Comparison of ENCODE assay signal across 9 cellular contexts in the genomic region with DNA sequence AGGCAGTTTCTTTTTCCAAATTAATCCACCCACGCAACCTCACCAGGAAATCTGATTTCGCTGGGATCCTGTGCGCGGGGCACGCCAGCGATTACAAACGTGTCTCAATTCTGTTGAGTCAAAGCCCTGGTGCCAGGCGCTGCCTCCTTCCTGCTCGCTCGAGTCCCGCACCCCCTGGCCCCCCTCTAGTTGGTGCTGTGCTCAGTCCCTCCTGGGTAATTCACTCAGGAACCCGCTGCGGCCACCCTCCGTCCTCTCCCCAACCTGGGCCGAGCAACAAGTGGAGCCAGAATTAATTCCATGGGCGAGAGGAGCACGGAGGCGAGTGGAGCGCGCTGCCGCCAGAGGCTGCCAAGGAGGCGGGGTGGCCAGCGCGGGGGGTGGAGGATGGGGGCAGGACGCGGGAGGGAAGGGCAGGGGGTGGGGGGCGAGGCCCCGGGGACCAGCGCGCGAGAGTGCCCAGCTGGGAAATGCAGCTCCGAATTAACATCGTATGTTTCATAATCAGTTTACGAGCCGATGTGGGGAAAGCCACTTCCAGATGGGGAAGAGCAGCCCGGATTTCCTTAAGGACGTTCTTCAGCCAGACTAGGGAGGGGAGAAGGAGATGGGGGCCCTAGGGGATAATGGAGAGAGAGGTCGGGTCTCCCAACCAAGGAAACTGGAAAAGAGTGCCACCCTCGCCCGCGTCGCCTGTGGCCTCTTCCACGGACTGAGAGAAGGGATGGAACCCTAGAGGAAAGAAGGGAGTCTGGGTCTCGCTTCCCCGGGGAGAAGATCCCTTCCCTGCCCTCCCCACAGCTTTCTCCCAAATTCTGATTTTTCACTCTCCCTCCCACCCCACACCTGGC. TPM values are rescaled to one million over a fixed set of nuclear protein-coding genes. Genes with fewer than 3 reads are reported as not detected.
DNase-seq lines count a peak whose midpoint lies in the region; ATAC-seq and TF ChIP-seq lines count a peak whose summit lies in the region.
"Had no signal": no experiment of that assay in that cellular context is flagged by ENCODE, and none has a peak within 500 bp of the region (broad histone marks: within the 10 kb centered on the region; RNA-seq: fewer than 3 reads in every experiment).

No MANE protein-coding gene starts in this region.

- DNase-seq in DMS53 (lab: John Stamatoyannopoulos, UW) (peak; percentile 32), DMS53 treated with DMSO at 0.1 percent for 48 hours (lab: John Stamatoyannopoulos, UW; ENCODE audit: unreplicated experiment) (no peak), lower lobe of right lung (peak; percentile 51), upper lobe of left lung (peak; percentile 29 to 85)
- DNase-seq in activated T-cell treated with anti-CD3 and anti-CD28 coated beads, Interleukin-2, amount 50 U/mL, for 1 hour: no peak
- DNase-seq in NK-92 treated with Interleukin-12 subunit alpha and Interleukin-12 subunit beta, amount 100 ng/mL, for 24 hours (lab: John Stamatoyannopoulos, UW): no peak
- DNase-seq: activated T-cell treated with anti-CD3 and anti-CD28 coated beads, Interleukin-2, amount 50 U/mL, for 24 hours had no signal

- no peak for TF ChIP-seq POLR2A in upper lobe of left lung (IDR thresholded peaks at IDR 0.05)

- TF ChIP-seq CTCF in lower lobe of right lung (IDR thresholded peaks at IDR 0.05): peak; percentile 7
- no peak for TF ChIP-seq CTCF in upper lobe of left lung (IDR thresholded peaks at IDR 0.05)

- ATAC-seq in lower lobe of right lung: peak; percentile 14 to 42
- no peak for ATAC-seq in upper lobe of left lung (ENCODE audit: low FRiP score in 2 of 2)
- ATAC-seq in HG02623 (IDR thresholded peaks at IDR 0.05; ENCODE audit: unreplicated experiment): no peak

- H3K27ac ChIP-seq in ectodermal cell (ENCODE audit: insufficient read depth, low read depth, low read length, poor library complexity, severe bottlenecking) (no peak overlapping the region), lower lobe of right lung (no peak overlapping the region), upper lobe of left lung (no peak overlapping the region)

- H3K36me3 ChIP-seq in ectodermal cell (ENCODE audit: control insufficient read depth, insufficient read depth, low read length): no peaks in the 10 kb centered on the region
- no peaks in the 10 kb centered on the region for H3K36me3 ChIP-seq in lower lobe of right lung
- no peaks in the 10 kb centered on the region for H3K36me3 ChIP-seq in upper lobe of left lung

- H3K27me3 ChIP-seq in ectodermal cell (ENCODE audit: control insufficient read depth, insufficient read depth, low read length, poor library complexity, severe bottlenecking): peaks cover 65% of the 10 kb centered on the region
- peaks cover 65% of the 10 kb centered on the region for H3K27me3 ChIP-seq in lower lobe of right lung (ENCODE audit: low read depth)
- peaks cover 0 to 5% (median 1%) of the 10 kb centered on the region in 4 donors for H3K27me3 ChIP-seq in upper lobe of left lung

- H3K4me3 ChIP-seq in ectodermal cell (ENCODE audit: insufficient read depth, low read depth, low read length) (peak overlapping the region; percentile 40), lower lobe of right lung (peak overlapping the region; percentile 45), upper lobe of left lung (peak overlapping the region in 3 of 4 donors; percentile 32 to 38 (median 37))

- WGBS in ectodermal cell, 2 experiments: 3% methylated on average over 43 to 44 of the region's 45 CpGs
- WGBS in upper lobe of left lung, 2 donors: 12 to 14% methylated on average over 21 to 39 of the region's 45 CpGs

- intact Hi-C loops in lower lobe of right lung (cut with DNase I): no loop called here

- TF ChIP-seq EP300 in upper lobe of left lung (IDR thresholded peaks at IDR 0.05): no peak

- H3K9me3 ChIP-seq in ectodermal cell (ENCODE audit: control insufficient read depth, low read length) (no peaks in the 10 kb centered on the region), lower lobe of right lung (no peaks in the 10 kb centered on the region), upper lobe of left lung (no peaks in the 10 kb centered on the region)

- H3K4me1 ChIP-seq in ectodermal cell (ENCODE audit: control insufficient read depth, insufficient read depth, low read length) (peaks cover 10% of the 10 kb centered on the region), lower lobe of right lung (peaks cover 21% of the 10 kb centered on the region), upper lobe of left lung (peaks cover 5 to 32% (median 21%) of the 10 kb centered on the region in 4 donors)

RNA-seq across cellular contexts. Expression of a gene that starts 5.8 kb away (rescaled TPM):
- 6.1 TPM for polyA plus RNA-seq in ectodermal cell (2013, experiment 1 of 4)
- 4.3 TPM for polyA plus RNA-seq in ectodermal cell (2013, experiment 2 of 4)
- 6.2 TPM for polyA plus RNA-seq in ectodermal cell (2013, experiment 3 of 4)
- 5.2 TPM for polyA plus RNA-seq in ectodermal cell (2013, experiment 4 of 4)
- total RNA-seq in lower lobe of right lung: 27.2 TPM
- 10 to 100 TPM; 22.1 to 36.2 (median 28.0) TPM for total RNA-seq in upper lobe of left lung

Comparison
In these comparisons a context has a peak if more than half of its experiments do, and no peak if none do; other contexts are left out.
1. DNase-seq: peak in DMS53 (single experiment), lower lobe of right lung (single experiment) and upper lobe of left lung (2 of 2); none in DMS53 treated with DMSO at 0.1 percent for 48 hours (single experiment), activated T-cell treated with anti-CD3 and anti-CD28 coated beads, Interleukin-2, amount 50 U/mL, for 1 hour (single experiment) and NK-92 treated with Interleukin-12 subunit alpha and Interleukin-12 subunit beta, amount 100 ng/mL, for 24 hours (single experiment).
2. ATAC-seq: peak in lower lobe of right lung (2 of 2); none in upper lobe of left lung (0 of 2) and HG02623 (single experiment).
3. Peak in every context shown above with its lines, with median percentiles within 50 percentile points of each other: H3K4me3 ChIP-seq.